ENCODE assay signal across 8 cellular contexts in the genomic region with DNA sequence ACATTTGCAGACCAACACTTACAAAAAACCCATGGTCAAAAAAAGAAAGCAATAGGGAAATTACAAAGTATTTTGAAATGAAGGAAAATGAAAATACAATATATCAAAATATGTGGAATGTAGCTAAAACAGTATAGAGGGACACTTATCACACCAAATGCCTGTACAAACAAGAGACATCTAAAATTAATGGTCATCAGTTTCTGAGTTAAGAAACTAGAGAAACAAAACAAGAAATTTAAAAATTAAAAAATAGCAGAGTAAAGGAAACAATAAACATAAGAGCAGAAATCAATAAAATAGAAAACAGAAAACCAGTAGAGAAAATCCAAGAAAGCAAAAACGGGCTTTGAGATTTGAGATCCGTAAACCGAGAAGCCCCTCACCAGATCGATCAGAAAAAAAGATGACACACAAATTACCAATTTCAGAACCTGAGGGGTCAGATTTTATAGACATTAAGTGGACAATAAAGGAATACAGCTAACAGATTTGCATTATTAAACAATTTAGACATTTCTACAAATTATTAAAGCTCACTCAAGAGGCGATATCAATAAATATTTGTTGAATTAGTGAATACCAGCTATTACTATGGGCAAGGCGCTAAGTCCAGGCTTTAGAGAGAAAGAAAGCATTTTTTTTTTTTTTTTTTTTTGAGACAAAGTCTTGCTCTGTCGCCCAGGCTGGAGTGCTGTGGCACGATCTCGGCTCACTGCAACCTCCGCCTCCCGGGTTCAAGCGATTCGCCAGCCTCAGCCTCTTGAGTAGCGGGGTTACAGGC. TPM values are rescaled to one million over a fixed set of nuclear protein-coding genes. Genes with fewer than 3 reads are reported as not detected.
DNase-seq lines count a peak whose midpoint lies in the region; ATAC-seq and TF ChIP-seq lines count a peak whose summit lies in the region.

No MANE protein-coding gene starts in this region.

- peak overlapping the region; percentile 99 for H3K4me3 Mint-ChIP-seq in stimulated activated naive CD8-positive, alpha-beta T cell treated with anti-CD3 and anti-CD28 coated beads, Interleukin-15, Interleukin-2, amounts not matched to agents 100 ng/mL and 50 ng/mL, for 24 hours
- H3K4me3 Mint-ChIP-seq in chondrocyte (ENCODE audit: unreplicated experiment): peak overlapping the region; percentile 98

- H3K4me3 ChIP-seq in mucosa of stomach (ENCODE audit: low read length): peak overlapping the region; percentile 78

- peaks cover 5% of the 10 kb centered on the region for H3K4me1 ChIP-seq in mucosa of stomach (ENCODE audit: control insufficient read depth, insufficient read depth, low read length)

- no peak for ATAC-seq in stimulated activated naive CD8-positive, alpha-beta T cell treated with anti-CD3 and anti-CD28 coated beads, Interleukin-15, Interleukin-2, amounts not matched to agents 100 U/mL and 50 U/mL, for 24 hours
- ATAC-seq in HG03196 (IDR thresholded peaks at IDR 0.05; ENCODE audit: unreplicated experiment) (no peak), GM21737 (IDR thresholded peaks at IDR 0.05; ENCODE audit: unreplicated experiment) (no peak), GM19328 (IDR thresholded peaks at IDR 0.05; ENCODE audit: unreplicated experiment) (no peak)

- H3K27me3 ChIP-seq in mucosa of stomach (ENCODE audit: control insufficient read depth, insufficient read depth, low read length): no peaks in the 10 kb centered on the region

- TF ChIP-seq CTCF in chondrocyte (IDR thresholded peaks at IDR 0.05): no peak

- H3K27me3 Mint-ChIP-seq in stimulated activated naive CD8-positive, alpha-beta T cell treated with anti-CD3 and anti-CD28 coated beads, Interleukin-15, Interleukin-2, amounts not matched to agents 100 ng/mL and 50 ng/mL, for 24 hours: peaks cover 4% of the 10 kb centered on the region
- H3K27me3 Mint-ChIP-seq in chondrocyte (ENCODE audit: low read depth): no peaks in the 10 kb centered on the region

- peaks cover 4% of the 10 kb centered on the region for H3K9me3 Mint-ChIP-seq in stimulated activated naive CD8-positive, alpha-beta T cell treated with anti-CD3 and anti-CD28 coated beads, Interleukin-15, Interleukin-2, amounts not matched to agents 100 ng/mL and 50 ng/mL, for 24 hours
- H3K9me3 Mint-ChIP-seq in chondrocyte (ENCODE audit: low read depth): peaks cover 4% of the 10 kb centered on the region

- H3K36me3 ChIP-seq in mucosa of stomach (ENCODE audit: control insufficient read depth, insufficient read depth, low read length): no peaks in the 10 kb centered on the region

- H3K4me1 Mint-ChIP-seq in stimulated activated naive CD8-positive, alpha-beta T cell treated with anti-CD3 and anti-CD28 coated beads, Interleukin-15, Interleukin-2, amounts not matched to agents 100 ng/mL and 50 ng/mL, for 24 hours (ENCODE audit: low read depth): peaks cover 40% of the 10 kb centered on the region
- H3K4me1 Mint-ChIP-seq in chondrocyte (ENCODE audit: low read depth): peaks cover 22% of the 10 kb centered on the region

- DNase-seq in stimulated activated naive CD8-positive, alpha-beta T cell treated with anti-CD3 and anti-CD28 coated beads, Interleukin-15, Interleukin-2, amounts not matched to agents 100 U/mL and 50 U/mL, for 24 hours: no peak
- no peak for DNase-seq in chondrocyte (ENCODE audit: low spot score)
- DNase-seq in NCI-H226: no peak

- no peaks in the 10 kb centered on the region for H3K9me3 ChIP-seq in mucosa of stomach (ENCODE audit: control insufficient read depth, low read length)

- peaks cover 27% of the 10 kb centered on the region for H3K36me3 Mint-ChIP-seq in stimulated activated naive CD8-positive, alpha-beta T cell treated with anti-CD3 and anti-CD28 coated beads, Interleukin-15, Interleukin-2, amounts not matched to agents 100 ng/mL and 50 ng/mL, for 24 hours (ENCODE audit: low read depth)
- peaks cover 5% of the 10 kb centered on the region for H3K36me3 Mint-ChIP-seq in chondrocyte (ENCODE audit: low read depth)

- H3K9ac ChIP-seq in mucosa of stomach (ENCODE audit: low read length): peak overlapping the region; percentile 81

- H3K27ac Mint-ChIP-seq in stimulated activated naive CD8-positive, alpha-beta T cell treated with anti-CD3 and anti-CD28 coated beads, Interleukin-15, Interleukin-2, amounts not matched to agents 100 ng/mL and 50 ng/mL, for 24 hours: peak overlapping the region; percentile 96
- H3K27ac Mint-ChIP-seq in chondrocyte (ENCODE audit: unreplicated experiment): peak overlapping the region; percentile 93

RNA-seq across cellular contexts. Expression of a gene that starts 1.0 kb away (rescaled TPM):
- total RNA-seq in chondrocyte: 36.9 to 45.3 TPM (median 40.2 TPM) in 3 replicates
